In the genomic region with DNA sequence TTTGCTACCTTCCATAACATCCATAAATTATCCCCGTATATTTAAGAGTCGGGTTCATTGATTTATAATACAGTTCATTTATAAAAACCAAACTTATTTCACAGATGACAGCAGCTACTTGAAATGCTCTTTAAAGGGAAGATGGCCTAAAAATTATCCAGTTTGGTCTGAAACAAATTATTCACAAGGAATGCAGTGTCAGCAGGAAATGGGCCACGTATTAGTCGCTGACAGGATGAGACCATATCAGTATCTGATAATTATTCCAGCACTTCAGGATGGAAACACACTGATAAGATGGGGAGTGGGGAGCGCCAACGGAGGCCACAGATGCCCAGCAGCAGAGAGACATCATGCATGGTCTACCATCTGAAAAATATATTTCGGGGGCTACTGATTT, we compare ENCODE assay signal across 1 cellular context.
TF ChIP-seq lines count a peak whose summit lies in the region.

No MANE protein-coding gene starts in this region.

TF ChIP-seq in K562, 482 proteins besides CTCF, POLR2A, EP300 and RAD21 (continued from another document):
- TF ChIP-seq, protein P1, sequence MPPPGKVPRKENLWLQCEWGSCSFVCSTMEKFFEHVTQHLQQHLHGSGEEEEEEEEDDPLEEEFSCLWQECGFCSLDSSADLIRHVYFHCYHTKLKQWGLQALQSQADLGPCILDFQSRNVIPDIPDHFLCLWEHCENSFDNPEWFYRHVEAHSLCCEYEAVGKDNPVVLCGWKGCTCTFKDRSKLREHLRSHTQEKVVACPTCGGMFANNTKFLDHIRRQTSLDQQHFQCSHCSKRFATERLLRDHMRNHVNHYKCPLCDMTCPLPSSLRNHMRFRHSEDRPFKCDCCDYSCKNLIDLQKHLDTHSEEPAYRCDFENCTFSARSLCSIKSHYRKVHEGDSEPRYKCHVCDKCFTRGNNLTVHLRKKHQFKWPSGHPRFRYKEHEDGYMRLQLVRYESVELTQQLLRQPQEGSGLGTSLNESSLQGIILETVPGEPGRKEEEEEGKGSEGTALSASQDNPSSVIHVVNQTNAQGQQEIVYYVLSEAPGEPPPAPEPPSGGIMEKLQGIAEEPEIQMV (tag; conservative IDR thresholded peaks at IDR 0.05; ENCODE audit: low read depth), result no peak
- TF ChIP-seq C11orf30 (IDR thresholded peaks at IDR 0.05; ENCODE audit: low read depth) (peak; percentile 42; the same call in 1 of the 2 replicates), ZC3H4 (CRISPR knock-in tag; IDR thresholded peaks at IDR 0.05; ENCODE audit: borderline replicate concordance) (no peak), NR1H2 (CRISPR knock-in tag; IDR thresholded peaks at IDR 0.05) (no peak), TCFL5 (CRISPR knock-in tag; conservative IDR thresholded peaks at IDR 0.05) (no peak), ETS2 (tag; IDR thresholded peaks at IDR 0.05; ENCODE audit: borderline replicate concordance, poor library complexity, severe bottlenecking) (no peak), CREB1 (IDR thresholded peaks at IDR 0.05) (no peak), CREB1 (CRISPR knock-in tag; IDR thresholded peaks at IDR 0.05) (no peak), TRIM28 (IDR thresholded peaks at IDR 0.05) (no peak), HSF4 (CRISPR knock-in tag; IDR thresholded peaks at IDR 0.05; ENCODE audit: borderline replicate concordance) (no peak), NR4A1 (CRISPR knock-in tag; IDR thresholded peaks at IDR 0.05) (no peak), NR4A1 (tag; IDR thresholded peaks at IDR 0.05) (no peak), SNIP1 (IDR thresholded peaks at IDR 0.05; ENCODE audit: low read depth) (no peak), RUNX1 (IDR thresholded peaks at IDR 0.05; ENCODE audit: low read depth) (no peak), PHF20 (IDR thresholded peaks at IDR 0.05; ENCODE audit: partially characterized antibody) (no peak), MAFG (tag; conservative IDR thresholded peaks at IDR 0.05) (peak; percentile 46), MEF2D (tag; conservative IDR thresholded peaks at IDR 0.05; ENCODE audit: low read depth) (no peak), RFX1 (IDR thresholded peaks at IDR 0.05) (no peak), KLF1 (tag; IDR thresholded peaks at IDR 0.05) (no peak), CREM (IDR thresholded peaks at IDR 0.05; ENCODE audit: low read depth) (no peak)
- TF ChIP-seq, protein P2, sequence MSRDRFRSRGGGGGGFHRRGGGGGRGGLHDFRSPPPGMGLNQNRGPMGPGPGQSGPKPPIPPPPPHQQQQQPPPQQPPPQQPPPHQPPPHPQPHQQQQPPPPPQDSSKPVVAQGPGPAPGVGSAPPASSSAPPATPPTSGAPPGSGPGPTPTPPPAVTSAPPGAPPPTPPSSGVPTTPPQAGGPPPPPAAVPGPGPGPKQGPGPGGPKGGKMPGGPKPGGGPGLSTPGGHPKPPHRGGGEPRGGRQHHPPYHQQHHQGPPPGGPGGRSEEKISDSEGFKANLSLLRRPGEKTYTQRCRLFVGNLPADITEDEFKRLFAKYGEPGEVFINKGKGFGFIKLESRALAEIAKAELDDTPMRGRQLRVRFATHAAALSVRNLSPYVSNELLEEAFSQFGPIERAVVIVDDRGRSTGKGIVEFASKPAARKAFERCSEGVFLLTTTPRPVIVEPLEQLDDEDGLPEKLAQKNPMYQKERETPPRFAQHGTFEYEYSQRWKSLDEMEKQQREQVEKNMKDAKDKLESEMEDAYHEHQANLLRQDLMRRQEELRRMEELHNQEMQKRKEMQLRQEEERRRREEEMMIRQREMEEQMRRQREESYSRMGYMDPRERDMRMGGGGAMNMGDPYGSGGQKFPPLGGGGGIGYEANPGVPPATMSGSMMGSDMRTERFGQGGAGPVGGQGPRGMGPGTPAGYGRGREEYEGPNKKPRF (IDR thresholded peaks at IDR 0.05; ENCODE audit: low read depth, low read length), result no peak
- TF ChIP-seq, protein P3, sequence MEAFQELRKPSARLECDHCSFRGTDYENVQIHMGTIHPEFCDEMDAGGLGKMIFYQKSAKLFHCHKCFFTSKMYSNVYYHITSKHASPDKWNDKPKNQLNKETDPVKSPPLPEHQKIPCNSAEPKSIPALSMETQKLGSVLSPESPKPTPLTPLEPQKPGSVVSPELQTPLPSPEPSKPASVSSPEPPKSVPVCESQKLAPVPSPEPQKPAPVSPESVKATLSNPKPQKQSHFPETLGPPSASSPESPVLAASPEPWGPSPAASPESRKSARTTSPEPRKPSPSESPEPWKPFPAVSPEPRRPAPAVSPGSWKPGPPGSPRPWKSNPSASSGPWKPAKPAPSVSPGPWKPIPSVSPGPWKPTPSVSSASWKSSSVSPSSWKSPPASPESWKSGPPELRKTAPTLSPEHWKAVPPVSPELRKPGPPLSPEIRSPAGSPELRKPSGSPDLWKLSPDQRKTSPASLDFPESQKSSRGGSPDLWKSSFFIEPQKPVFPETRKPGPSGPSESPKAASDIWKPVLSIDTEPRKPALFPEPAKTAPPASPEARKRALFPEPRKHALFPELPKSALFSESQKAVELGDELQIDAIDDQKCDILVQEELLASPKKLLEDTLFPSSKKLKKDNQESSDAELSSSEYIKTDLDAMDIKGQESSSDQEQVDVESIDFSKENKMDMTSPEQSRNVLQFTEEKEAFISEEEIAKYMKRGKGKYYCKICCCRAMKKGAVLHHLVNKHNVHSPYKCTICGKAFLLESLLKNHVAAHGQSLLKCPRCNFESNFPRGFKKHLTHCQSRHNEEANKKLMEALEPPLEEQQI (IDR thresholded peaks at IDR 0.05), result no peak
- TF ChIP-seq, protein P4, sequence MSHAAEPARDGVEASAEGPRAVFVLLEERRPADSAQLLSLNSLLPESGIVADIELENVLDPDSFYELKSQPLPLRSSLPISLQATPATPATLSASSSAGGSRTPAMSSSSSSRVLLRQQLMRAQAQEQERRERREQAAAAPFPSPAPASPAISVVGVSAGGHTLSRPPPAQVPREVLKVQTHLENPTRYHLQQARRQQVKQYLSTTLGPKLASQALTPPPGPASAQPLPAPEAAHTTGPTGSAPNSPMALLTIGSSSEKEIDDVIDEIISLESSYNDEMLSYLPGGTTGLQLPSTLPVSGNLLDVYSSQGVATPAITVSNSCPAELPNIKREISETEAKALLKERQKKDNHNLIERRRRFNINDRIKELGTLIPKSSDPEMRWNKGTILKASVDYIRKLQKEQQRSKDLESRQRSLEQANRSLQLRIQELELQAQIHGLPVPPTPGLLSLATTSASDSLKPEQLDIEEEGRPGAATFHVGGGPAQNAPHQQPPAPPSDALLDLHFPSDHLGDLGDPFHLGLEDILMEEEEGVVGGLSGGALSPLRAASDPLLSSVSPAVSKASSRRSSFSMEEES (CRISPR knock-in tag; IDR thresholded peaks at IDR 0.05), result no peak
- TF ChIP-seq, protein P5, sequence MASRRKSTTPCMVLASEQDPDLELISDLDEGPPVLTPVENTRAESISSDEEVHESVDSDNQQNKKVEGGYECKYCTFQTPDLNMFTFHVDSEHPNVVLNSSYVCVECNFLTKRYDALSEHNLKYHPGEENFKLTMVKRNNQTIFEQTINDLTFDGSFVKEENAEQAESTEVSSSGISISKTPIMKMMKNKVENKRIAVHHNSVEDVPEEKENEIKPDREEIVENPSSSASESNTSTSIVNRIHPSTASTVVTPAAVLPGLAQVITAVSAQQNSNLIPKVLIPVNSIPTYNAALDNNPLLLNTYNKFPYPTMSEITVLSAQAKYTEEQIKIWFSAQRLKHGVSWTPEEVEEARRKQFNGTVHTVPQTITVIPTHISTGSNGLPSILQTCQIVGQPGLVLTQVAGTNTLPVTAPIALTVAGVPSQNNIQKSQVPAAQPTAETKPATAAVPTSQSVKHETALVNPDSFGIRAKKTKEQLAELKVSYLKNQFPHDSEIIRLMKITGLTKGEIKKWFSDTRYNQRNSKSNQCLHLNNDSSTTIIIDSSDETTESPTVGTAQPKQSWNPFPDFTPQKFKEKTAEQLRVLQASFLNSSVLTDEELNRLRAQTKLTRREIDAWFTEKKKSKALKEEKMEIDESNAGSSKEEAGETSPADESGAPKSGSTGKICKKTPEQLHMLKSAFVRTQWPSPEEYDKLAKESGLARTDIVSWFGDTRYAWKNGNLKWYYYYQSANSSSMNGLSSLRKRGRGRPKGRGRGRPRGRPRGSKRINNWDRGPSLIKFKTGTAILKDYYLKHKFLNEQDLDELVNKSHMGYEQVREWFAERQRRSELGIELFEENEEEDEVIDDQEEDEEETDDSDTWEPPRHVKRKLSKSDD (conservative IDR thresholded peaks at IDR 0.05; ENCODE audit: low read length), result no peak
- TF ChIP-seq, protein P6, sequence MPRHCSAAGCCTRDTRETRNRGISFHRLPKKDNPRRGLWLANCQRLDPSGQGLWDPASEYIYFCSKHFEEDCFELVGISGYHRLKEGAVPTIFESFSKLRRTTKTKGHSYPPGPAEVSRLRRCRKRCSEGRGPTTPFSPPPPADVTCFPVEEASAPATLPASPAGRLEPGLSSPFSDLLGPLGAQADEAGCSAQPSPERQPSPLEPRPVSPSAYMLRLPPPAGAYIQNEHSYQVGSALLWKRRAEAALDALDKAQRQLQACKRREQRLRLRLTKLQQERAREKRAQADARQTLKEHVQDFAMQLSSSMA (CRISPR knock-in tag; IDR thresholded peaks at IDR 0.05), result no peak
- TF ChIP-seq, protein P7, sequence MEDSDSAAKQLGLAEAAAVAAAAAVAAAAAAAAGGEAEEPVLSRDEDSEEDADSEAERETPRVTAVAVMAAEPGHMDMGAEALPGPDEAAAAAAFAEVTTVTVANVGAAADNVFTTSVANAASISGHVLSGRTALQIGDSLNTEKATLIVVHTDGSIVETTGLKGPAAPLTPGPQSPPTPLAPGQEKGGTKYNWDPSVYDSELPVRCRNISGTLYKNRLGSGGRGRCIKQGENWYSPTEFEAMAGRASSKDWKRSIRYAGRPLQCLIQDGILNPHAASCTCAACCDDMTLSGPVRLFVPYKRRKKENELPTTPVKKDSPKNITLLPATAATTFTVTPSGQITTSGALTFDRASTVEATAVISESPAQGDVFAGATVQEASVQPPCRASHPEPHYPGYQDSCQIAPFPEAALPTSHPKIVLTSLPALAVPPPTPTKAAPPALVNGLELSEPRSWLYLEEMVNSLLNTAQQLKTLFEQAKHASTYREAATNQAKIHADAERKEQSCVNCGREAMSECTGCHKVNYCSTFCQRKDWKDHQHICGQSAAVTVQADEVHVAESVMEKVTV (CRISPR knock-in tag; IDR thresholded peaks at IDR 0.05), result no peak
